ENCODE assay signal across 17 cellular contexts in genomic region chr1:181161170-181161870, GRCh38.
A peak's percentile ranks its signal among the peaks of the same experiment; 100 is the strongest.
DNase-seq lines count a peak whose midpoint lies in the region; ATAC-seq and TF ChIP-seq lines count a peak whose summit lies in the region.
"Had no signal": no experiment of that assay in that cellular context is flagged by ENCODE, and none has a peak within 500 bp of the region (broad histone marks: within the 10 kb centered on the region; RNA-seq: fewer than 3 reads in every experiment).

No MANE protein-coding gene starts in this region.

- H3K9me3 Mint-ChIP-seq in CD4-positive, alpha-beta memory T cell = peaks cover 2 to 34% (median 25%) of the 10 kb centered on the region in 8 donors
- peaks cover 42% of the 10 kb centered on the region for H3K9me3 Mint-ChIP-seq in T-helper 1 cell treated with Interleukin-12 subunit alpha and Interleukin-12 subunit beta and Interleukin-4 antibody, amounts not matched to agents 30 μg/mL and 1 μg/mL, for 36 hours
- peaks cover 5 to 11% of the 10 kb centered on the region in 2 donors for H3K9me3 Mint-ChIP-seq in natural killer cell

- peaks cover 0 to 11% of the 10 kb centered on the region in 2 donors for H3K9me3 ChIP-seq in CD4-positive, alpha-beta memory T cell (ENCODE audit: control insufficient read depth in 1 of 2, low read length in 2 of 2)

- no peak for TF ChIP-seq CTCF in HL-60 (IDR thresholded peaks at IDR 0.05; ENCODE audit: insufficient read depth, low read length)
- no peak for TF ChIP-seq CTCF in natural killer cell (IDR thresholded peaks at IDR 0.05)
- no peak for TF ChIP-seq CTCF in coronary artery (IDR thresholded peaks at IDR 0.05)

- H3K27me3 Mint-ChIP-seq in CD4-positive, alpha-beta memory T cell = peaks cover 0 to 3% of the 10 kb centered on the region in 2 donors
- H3K27me3 Mint-ChIP-seq in T-helper 1 cell treated with Interleukin-12 subunit alpha and Interleukin-12 subunit beta and Interleukin-4 antibody, amounts not matched to agents 30 μg/mL and 1 μg/mL, for 36 hours (ENCODE audit: low read depth) = peaks cover 37% of the 10 kb centered on the region
- H3K27me3 Mint-ChIP-seq in natural killer cell (ENCODE audit: low read depth in 2 of 2) = peaks cover 4 to 9% of the 10 kb centered on the region in 2 donors

- H3K27ac Mint-ChIP-seq in CD4-positive, alpha-beta memory T cell = peak overlapping the region; percentile 55 to 96 (median 83)
- peak overlapping the region; percentile 47 for H3K27ac Mint-ChIP-seq in T-helper 1 cell treated with Interleukin-12 subunit alpha and Interleukin-12 subunit beta and Interleukin-4 antibody, amounts not matched to agents 30 μg/mL and 1 μg/mL, for 36 hours
- H3K27ac Mint-ChIP-seq in natural killer cell = peak overlapping the region; percentile 73 to 84

- peaks cover 40% of the 10 kb centered on the region for H3K4me1 ChIP-seq in CD4-positive, alpha-beta memory T cell (ENCODE audit: insufficient read depth, low read length)

- DNase-seq in CD4-positive, alpha-beta memory T cell = peak in 3 of 5 donors; percentile 13 to 40 (median 21)
- DNase-seq in HL-60 (ENCODE audit: low read depth in 1 of 2, low spot score in 1 of 2) = peak; percentile 65 to 84
- DNase-seq in natural killer cell = no peak
- DNase-seq in LoVo (ENCODE audit: low spot score) = no peak
- no peak for DNase-seq in NCI-H2171 treated with DMSO at 0.1 percent for 48 hours (lab: John Stamatoyannopoulos, UW)
- no peak for DNase-seq in coronary artery (ENCODE audit: low spot score)
- DNase-seq: activated CD4-positive, alpha-beta T cell treated with anti-CD3 and anti-CD28 coated beads, Interleukin-2, amount 50 U/mL, for 4 hours; activated gamma-delta T cell; kidney glomerular epithelial cell; NCI-H345; PC-9; stimulated activated CD4-positive, alpha-beta T cell treated with anti-CD3 and anti-CD28 coated beads, Interleukin-2, amount 100 ng/mL, for 24 hours; stimulated activated CD8-positive, alpha-beta memory T cell treated with anti-CD3 and anti-CD28 coated beads, Interleukin-4, amount 100 ng/mL, for 48 hours had no signal

- CTCF ChIA-PET in CD4-positive, alpha-beta memory T cell (lab: Charles Lee; ENCODE audit: partially characterized antibody) = interaction anchor here (0.8 to 12.6 kb wide), 8 partner anchors 9 to 195 kb away, joined by 3 to 262 read pairs (median 4); no protein-coding TSS in a partner anchor

- peak overlapping the region in 3 of 8 donors; percentile 2 to 30 (median 10) for H3K4me3 Mint-ChIP-seq in CD4-positive, alpha-beta memory T cell
- H3K4me3 Mint-ChIP-seq in T-helper 1 cell treated with Interleukin-12 subunit alpha and Interleukin-12 subunit beta and Interleukin-4 antibody, amounts not matched to agents 30 μg/mL and 1 μg/mL, for 36 hours = no peak overlapping the region
- H3K4me3 Mint-ChIP-seq in natural killer cell = peak overlapping the region; percentile 37

- no peaks in the 10 kb centered on the region for H3K27me3 ChIP-seq in CD4-positive, alpha-beta memory T cell (ENCODE audit: insufficient read depth, low read length)
- H3K27me3 ChIP-seq in HL-60 (ENCODE audit: insufficient read depth, poor library complexity, severe bottlenecking) = no peaks in the 10 kb centered on the region
- H3K27me3 ChIP-seq: cardiac muscle cell had no signal

- no peaks in the 10 kb centered on the region for H3K36me3 ChIP-seq in CD4-positive, alpha-beta memory T cell (ENCODE audit: insufficient read depth, low read length)
- H3K36me3 ChIP-seq: cardiac muscle cell had no signal

- intact Hi-C loops in CD4-positive, alpha-beta memory T cell (cut with micrococcal nuclease) = no loop called here
- intact Hi-C loops in natural killer cell (cut with micrococcal nuclease) = no loop called here

- POLR2A ChIA-PET in CD4-positive, alpha-beta memory T cell (lab: Charles Lee; ENCODE audit: partially characterized antibody) = interaction anchor here (0.7 to 6.9 kb wide), 7 partner anchors 12 to 530 kb away, joined by 3 to 73 read pairs (median 14); partner anchors contain the start of genes IER5, MR1 and XPR1

- H3K27ac ChIP-seq in CD4-positive, alpha-beta memory T cell (ENCODE audit: low read depth, low read length) = no peak overlapping the region
- H3K27ac ChIP-seq in HL-60 (replicated peaks) = no peak overlapping the region
- no peak overlapping the region for H3K27ac ChIP-seq in coronary artery
- H3K27ac ChIP-seq: cardiac muscle cell, PC-9 had no signal

- H3K4me1 Mint-ChIP-seq in CD4-positive, alpha-beta memory T cell = peaks cover 30 to 50% (median 41%) of the 10 kb centered on the region in 4 donors
- H3K4me1 Mint-ChIP-seq in T-helper 1 cell treated with Interleukin-12 subunit alpha and Interleukin-12 subunit beta and Interleukin-4 antibody, amounts not matched to agents 30 μg/mL and 1 μg/mL, for 36 hours (ENCODE audit: low read depth) = peaks cover 32% of the 10 kb centered on the region
- H3K4me1 Mint-ChIP-seq in natural killer cell = peaks cover 25 to 32% of the 10 kb centered on the region in 2 donors

- H3K4me3 ChIP-seq in CD4-positive, alpha-beta memory T cell (ENCODE audit: low read length in 2 of 2) = no peak overlapping the region
- H3K4me3 ChIP-seq in HL-60 (replicated peaks; ENCODE audit: insufficient read depth, low read length) = no peak overlapping the region
- H3K4me3 ChIP-seq in coronary artery = no peak overlapping the region
- H3K4me3 ChIP-seq: cardiac muscle cell, GM12878, PC-9 had no signal

- ATAC-seq in natural killer cell (peak; percentile 76 to 86 (median 76)), HG03196 (IDR thresholded peaks at IDR 0.05; ENCODE audit: unreplicated experiment) (no peak)
- ATAC-seq: GM12878 had no signal

- peaks cover 6 to 11% of the 10 kb centered on the region in 2 donors for H3K36me3 Mint-ChIP-seq in CD4-positive, alpha-beta memory T cell
- H3K36me3 Mint-ChIP-seq in T-helper 1 cell treated with Interleukin-12 subunit alpha and Interleukin-12 subunit beta and Interleukin-4 antibody, amounts not matched to agents 30 μg/mL and 1 μg/mL, for 36 hours (ENCODE audit: low read depth) = peaks cover 28% of the 10 kb centered on the region
- peaks cover 17% of the 10 kb centered on the region for H3K36me3 Mint-ChIP-seq in natural killer cell

Comparison
In these comparisons a context has a peak if more than half of its experiments do, and no peak if none do; other contexts are left out.
1. DNase-seq: peak in CD4-positive, alpha-beta memory T cell (3 of 5) and HL-60 (2 of 2); none in natural killer cell (single experiment), LoVo (single experiment), NCI-H2171 treated with DMSO at 0.1 percent for 48 hours (single experiment) and coronary artery (single experiment).
2. Peak in every context shown above with its lines, with median percentiles within 50 percentile points of each other: H3K27ac Mint-ChIP-seq.